In the genomic region with DNA sequence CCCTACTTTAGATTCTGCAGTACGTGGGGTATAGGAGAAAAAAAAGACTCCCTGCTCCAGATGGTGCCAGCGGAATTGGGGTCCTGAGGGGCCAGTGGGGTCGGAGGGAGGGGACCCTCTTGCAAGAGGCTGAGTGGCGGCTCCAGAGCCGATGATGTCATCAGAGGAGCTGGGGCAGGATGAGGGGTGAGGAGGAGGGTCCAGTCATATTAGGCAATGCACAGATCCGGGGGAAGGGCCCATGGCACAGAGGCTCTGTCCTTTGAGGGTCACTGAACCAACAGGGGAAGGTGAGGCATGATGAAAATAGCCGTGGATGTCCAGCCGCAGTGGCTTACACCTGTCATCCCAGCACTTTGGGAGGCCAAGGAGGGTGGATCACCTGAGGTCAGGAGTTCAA, we compare ENCODE assay signal across 10 cellular contexts. TPM values are rescaled to one million over a fixed set of nuclear protein-coding genes. Genes with fewer than 3 reads are reported as not detected.
"Had no signal": no experiment of that assay in that cellular context is flagged by ENCODE, and none has a peak within 500 bp of the region (broad histone marks: within the 10 kb centered on the region; RNA-seq: fewer than 3 reads in every experiment).

No MANE protein-coding gene starts in this region.

RNA-seq across cellular contexts. Expression of gene CCDC201, which starts 19.4 kb away (rescaled TPM):
- total RNA-seq: OCI-LY7, PC-9, Peyer's patch, Right ventricle myocardium inferior, Right ventricle myocardium superior, RPMI7951, SJCRH30, SJSA1, SK-MEL-5 had no signal
- polyA plus RNA-seq: SK-N-SH had no signal

RNA-seq across cellular contexts. Expression of gene IGFBP1, which starts 34.8 kb away (rescaled TPM):
- total RNA-seq: OCI-LY7, Peyer's patch, Right ventricle myocardium inferior, Right ventricle myocardium superior, RPMI7951, SJCRH30, SJSA1, SK-MEL-5 had no signal
- polyA plus RNA-seq: SK-N-SH had no signal
